Comparison of ENCODE assay signal across 17 cellular contexts in the genomic region with DNA sequence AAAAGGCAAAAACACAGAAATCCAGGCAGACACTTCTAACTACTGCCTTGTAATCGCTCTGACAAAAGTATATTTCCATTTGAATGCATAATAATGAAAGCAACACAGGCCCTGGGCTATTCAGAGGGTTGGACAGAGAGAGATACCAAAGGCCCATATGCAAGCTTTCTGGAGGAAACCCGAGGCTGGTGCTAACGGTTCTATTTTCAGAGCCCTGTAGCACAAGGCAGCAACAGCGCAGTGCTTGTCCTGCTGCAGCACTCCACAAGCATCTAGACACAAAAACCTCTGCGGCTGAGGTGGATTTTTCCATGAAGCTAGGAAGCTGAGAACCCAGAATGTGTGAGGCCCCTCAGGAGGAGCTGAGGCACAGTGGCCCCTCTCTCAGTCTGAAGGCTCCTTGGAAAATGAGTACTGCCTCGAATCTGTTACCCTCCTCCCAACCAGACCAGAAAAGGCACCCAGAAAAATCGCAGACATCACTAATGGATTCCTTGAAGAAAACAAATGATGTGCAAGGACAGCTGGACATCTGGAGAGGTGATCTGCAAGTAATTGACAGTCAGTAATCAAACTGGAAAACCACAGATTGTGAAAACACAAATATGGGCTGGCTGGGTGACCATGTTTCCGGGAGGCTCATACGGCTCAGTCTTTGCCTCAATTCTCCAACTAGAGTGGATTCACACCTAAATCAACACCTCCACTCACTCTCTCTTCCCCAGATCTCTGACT. TPM values are rescaled to one million over a fixed set of nuclear protein-coding genes. Genes with fewer than 3 reads are reported as not detected.
DNase-seq lines count a peak whose midpoint lies in the region; ATAC-seq, FAIRE-seq and TF ChIP-seq lines count a peak whose summit lies in the region.
"Had no signal": no experiment of that assay in that cellular context is flagged by ENCODE, and none has a peak within 500 bp of the region (broad histone marks: within the 10 kb centered on the region; RNA-seq: fewer than 3 reads in every experiment).

No MANE protein-coding gene starts in this region.

- peak overlapping the region; percentile 51 for H2AFZ ChIP-seq in K562 (ENCODE audit: low read depth, low read length)

- H4K20me1 ChIP-seq in K562 (replicated peaks; ENCODE audit: control insufficient read depth, insufficient read depth, low read length) = no peaks in the 10 kb centered on the region

- H3K4me3 ChIP-seq in K562 (no peak overlapping the region), left ventricle myocardium inferior (no peak overlapping the region), adrenal gland (no peak overlapping the region)
- H3K4me3 ChIP-seq: pancreas had no signal

- H3K27ac ChIP-seq in K562 (ENCODE audit: extremely low read depth, low read depth, low read length) (peak overlapping the region; percentile 7; the same call in 1 of the 3 replicates), left ventricle myocardium inferior (replicated peaks) (peak overlapping the region; percentile 65), adrenal gland (no peak overlapping the region)
- H3K27ac ChIP-seq: pancreas had no signal

- TF ChIP-seq EP300 in K562 (IDR thresholded peaks at IDR 0.05; ENCODE audit: low read length) = no peak

- TF ChIP-seq POLR2A in K562 (conservative IDR thresholded peaks at IDR 0.05) (no peak), adrenal gland (IDR thresholded peaks at IDR 0.05) (no peak)

- POLR2A ChIA-PET in K562 (lab: Yijun Ruan, JAX) = interaction anchor here (0.6 to 1.3 kb wide), 3 partner anchors 12 to 133 kb away, joined by 3 read pairs; no protein-coding TSS in a partner anchor

- no peak for FAIRE-seq in K562 (lab: Jason Lieb, UNC)
- FAIRE-seq: endometrium, pancreas had no signal

- intact Hi-C loops in K562 (cut with micrococcal nuclease) = no loop called here
- intact Hi-C loops in left ventricle myocardium inferior (cut with micrococcal nuclease) = no loop called here
- intact Hi-C loops in adrenal gland (cut with DNase I) = no loop called here

- H3K9ac ChIP-seq in K562 (ENCODE audit: insufficient read depth in 1 of 2, low read depth in 2 of 2, low read length in 2 of 2) = peak overlapping the region; percentile 3 to 32; a peak in 2 of 4 replicates

- H3K4me1 ChIP-seq in K562 (replicated peaks in 1 of 2; ENCODE audit: control insufficient read depth in 2 of 2, insufficient read depth in 2 of 2, low read length in 2 of 2) (peaks cover 3 to 34% of the 10 kb centered on the region in 2 experiments), left ventricle myocardium inferior (peaks cover 42% of the 10 kb centered on the region), adrenal gland (replicated peaks in 1 of 2) (peaks cover 0 to 10% of the 10 kb centered on the region in 2 donors)

- no peaks in the 10 kb centered on the region for H3K9me1 ChIP-seq in K562 (ENCODE audit: control insufficient read depth, insufficient read depth, low read length)

- in situ Hi-C loops in G401 (cut with HindIII; ENCODE audit: low sequenced_read_pairs) = no loop called here
- in situ Hi-C loops in K562 (cut with MboI) = no loop called here

- H3K27me3 ChIP-seq in K562 (ENCODE audit: control insufficient read depth in 2 of 2, insufficient read depth in 2 of 2, low read length in 2 of 2) (no peaks in the 10 kb centered on the region), left ventricle myocardium inferior (ENCODE audit: low read depth) (no peaks in the 10 kb centered on the region), adrenal gland (no peaks in the 10 kb centered on the region)
- H3K27me3 ChIP-seq: pancreas had no signal

- 28% methylated on average over 9 of the region's 9 CpGs for WGBS in K562 (ENCODE audit: insufficient coverage, low coverage, missing lambda C conversion rate)
- WGBS in adrenal gland, 4 donors = 64 to 84% (median 78%) methylated on average over 9 of the region's 9 CpGs

- H3K9me3 ChIP-seq in K562 (replicated peaks; ENCODE audit: control insufficient read depth, insufficient read depth, low read depth, low read length) = no peaks in the 10 kb centered on the region
- no peaks in the 10 kb centered on the region for H3K9me3 ChIP-seq in left ventricle myocardium inferior (replicated peaks)
- no peaks in the 10 kb centered on the region for H3K9me3 ChIP-seq in adrenal gland (replicated peaks in 1 of 3)
- H3K9me3 ChIP-seq: pancreas had no signal

- peak overlapping the region; percentile 14; the same call in 1 of the 2 replicates for H3K4me2 ChIP-seq in K562 (ENCODE audit: insufficient read depth, low read length)

- CTCF ChIA-PET in K562 (lab: Yijun Ruan, JAX; ENCODE audit: low intra/inter-chr PET ratio) = no interaction called here

- H3K79me2 ChIP-seq in K562 (ENCODE audit: control insufficient read depth, insufficient read depth, low read length) = no peaks in the 10 kb centered on the region; the same call in 2 of the 3 replicates

- ATAC-seq in K562 (peak; percentile 48), HG03045 (IDR thresholded peaks at IDR 0.05; ENCODE audit: unreplicated experiment) (no peak)
- ATAC-seq: activated T-cell treated with anti-CD3 and anti-CD28 coated beads, Interleukin-2, amount 50 U/mL, for 4 hours; Panc1; pancreas had no signal

- no TSS peak for BruUV-seq in K562 (replicated peaks; lab: Mats Ljungman, UMichigan)

- TF ChIP-seq CTCF in K562 (IDR thresholded peaks at IDR 0.05 in 2 of 3, conservative IDR thresholded peaks at IDR 0.05 in 1 of 3; ENCODE audit: insufficient read depth in 2 of 3, low read depth in 1 of 3, low read length in 3 of 3) = no peak
- no peak for TF ChIP-seq CTCF in left ventricle myocardium inferior (IDR thresholded peaks at IDR 0.05; ENCODE audit: borderline replicate concordance)
- no peak for TF ChIP-seq CTCF in adrenal gland (IDR thresholded peaks at IDR 0.05)

- H3K36me3 ChIP-seq in K562 (ENCODE audit: control insufficient read depth, insufficient read depth, low read length) (no peaks in the 10 kb centered on the region; the same call in 2 of the 3 replicates), left ventricle myocardium inferior (no peaks in the 10 kb centered on the region), adrenal gland (replicated peaks in 1 of 2) (no peaks in the 10 kb centered on the region)
- H3K36me3 ChIP-seq: pancreas had no signal

- DNase-seq in G401 (ENCODE audit: low spot score) = peak; percentile 58
- DNase-seq in K562 (ENCODE audit: extremely low read depth in 1 of 4, low spot score in 3 of 4) = peak in 1 of 4 experiments; percentile 27
- no peak for DNase-seq in left ventricle myocardium inferior
- DNase-seq in pons (ENCODE audit: low spot score) = peak; percentile 86
- no peak for DNase-seq in central memory CD4-positive, alpha-beta T cell
- DNase-seq in stimulated activated CD8-positive, alpha-beta memory T cell treated with anti-CD3 and anti-CD28 coated beads, Interleukin-4, amount 100 ng/mL, for 48 hours = no peak
- no peak for DNase-seq in adrenal gland
- DNase-seq: activated CD4-positive, alpha-beta T cell treated with anti-CD3 and anti-CD28 coated beads for 4 hours; activated T-cell treated with anti-CD3 and anti-CD28 coated beads, Interleukin-2, amount 50 U/mL, for 4 hours; AML-193; NCI-H1105 treated with DMSO at 0.1 percent for 48 hours; NCI-H345; pancreas; T-helper 2 cell had no signal

- TF ChIP-seq RAD21 in K562 (CRISPR knock-in tag; conservative IDR thresholded peaks at IDR 0.05 in 1 of 2, IDR thresholded peaks at IDR 0.05 in 1 of 2) = peak; percentile 12 to 15; a peak in 2 of 4 replicates

TF ChIP-seq in K562, 482 proteins besides CTCF, POLR2A, EP300 and RAD21 (continues in another document):
- TF ChIP-seq ZEB2 (IDR thresholded peaks at IDR 0.05) = 0 out of 2 replicates have a peak, but pooled peaks have one; percentile 25
- TF ChIP-seq, protein P1, sequence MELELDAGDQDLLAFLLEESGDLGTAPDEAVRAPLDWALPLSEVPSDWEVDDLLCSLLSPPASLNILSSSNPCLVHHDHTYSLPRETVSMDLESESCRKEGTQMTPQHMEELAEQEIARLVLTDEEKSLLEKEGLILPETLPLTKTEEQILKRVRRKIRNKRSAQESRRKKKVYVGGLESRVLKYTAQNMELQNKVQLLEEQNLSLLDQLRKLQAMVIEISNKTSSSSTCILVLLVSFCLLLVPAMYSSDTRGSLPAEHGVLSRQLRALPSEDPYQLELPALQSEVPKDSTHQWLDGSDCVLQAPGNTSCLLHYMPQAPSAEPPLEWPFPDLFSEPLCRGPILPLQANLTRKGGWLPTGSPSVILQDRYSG (tag; conservative IDR thresholded peaks at IDR 0.05; ENCODE audit: low read depth) = no peak
- no peak for TF ChIP-seq NR4A1 (CRISPR knock-in tag; IDR thresholded peaks at IDR 0.05)
- no peak for TF ChIP-seq NR4A1 (tag; IDR thresholded peaks at IDR 0.05)
- TF ChIP-seq ZNF197 (CRISPR knock-in tag; IDR thresholded peaks at IDR 0.05; ENCODE audit: low read depth) = no peak
- TF ChIP-seq NFE2L1 (tag; IDR thresholded peaks at IDR 0.05; ENCODE audit: borderline replicate concordance, low read depth) = no peak
- TF ChIP-seq ZBTB17 (CRISPR knock-in tag; IDR thresholded peaks at IDR 0.05) = peak; percentile 98
- no peak for TF ChIP-seq ZNF586 (CRISPR knock-in tag; conservative IDR thresholded peaks at IDR 0.05)

RNA-seq across cellular contexts. Expression of a gene that starts 54.0 kb away (rescaled TPM):
- total RNA-seq in G401 (2014; rRNA removed; shearing (Covaris generic)) = 0.31 and 1.0 TPM in 2 replicates
- 26.9 and 36.6 TPM in 2 replicates for total RNA-seq in K562 (2011; cell fraction: chromatin; rRNA removed; ENCODE audit: low replicate concordance)
- total RNA-seq in K562 (2011; cell fraction: nucleolus; rRNA removed) = 22.2 TPM in 2 replicates
- total RNA-seq in K562 (2011; cell fraction: nucleoplasm; rRNA removed) = 33.3 and 42.1 TPM in 2 replicates
- total RNA-seq in K562 (2014; rRNA removed) (18.8 and 19.1 TPM in 2 replicates), K562 (2014; rRNA removed; fragmentation: Illumina TruSeq; extraction: Trizol) (19.2 and 23.0 TPM in 2 replicates), K562 (2015; rRNA removed; fragmentation: Illumina TruSeq; extraction: Trizol) (11.3 and 11.6 TPM in 2 replicates), K562 (2021) (23.2 and 29.1 TPM in 2 replicates), left ventricle myocardium inferior (4.3 TPM), adrenal gland (10 to 100 TPM in 3 of 8 donors, 1 to 10 TPM in 5; 2.6 to 12.6 (median 8.5) TPM)
- polyA plus RNA-seq in K562 (2011; rRNA removed) (7.4 and 9.3 TPM in 2 replicates), K562 (2014; fragmentation: Illumina TruSeq; extraction: Trizol) (29.3 and 32.1 TPM in 2 replicates), K562 (2014; fragmentation: Nextera tagmentation; extraction: Ambion mirVana) (10 to 100 TPM; 12.1 to 22.4 TPM), K562 (2014; rRNA removed) (15.8 and 18.5 TPM in 2 replicates), adrenal gland (10 to 100 TPM in 1 of 3 donors, 1 to 10 TPM in 2; 5.4 to 12.9 (median 8.2) TPM)
- polyA plus RNA-seq in K562 (2011; cell fraction: cytosol; rRNA removed) = 8.1 and 8.2 TPM in 2 replicates
- polyA plus RNA-seq in K562 (2011; cell fraction: nucleus; rRNA removed) = 36.5 and 59.0 TPM in 2 replicates
- polyA plus RNA-seq in K562 (2012) = 16.0 and 73.3 TPM in 2 replicates
- 9.9 and 12.4 TPM in 2 replicates for polyA minus RNA-seq in K562 (2011; rRNA and poly(A)+ RNA removed)
- polyA minus RNA-seq in K562 (2011; cell fraction: cytosol; rRNA and poly(A)+ RNA removed) = 8.8 and 9.0 TPM in 2 replicates
- 21.8 and 22.5 TPM in 2 replicates for polyA minus RNA-seq in K562 (2011; cell fraction: nucleus; rRNA and poly(A)+ RNA removed)

Comparison
In these comparisons a context has a peak if more than half of its experiments do, and no peak if none do; other contexts are left out.
1. DNase-seq: peak in G401 (single experiment) and pons (single experiment); none in left ventricle myocardium inferior (single experiment), central memory CD4-positive, alpha-beta T cell (single experiment), stimulated activated CD8-positive, alpha-beta memory T cell treated with anti-CD3 and anti-CD28 coated beads, Interleukin-4, amount 100 ng/mL, for 48 hours (single experiment) and adrenal gland (0 of 7).
2. H3K27ac ChIP-seq: peak in K562 (single experiment) and left ventricle myocardium inferior (single experiment); none in adrenal gland (0 of 5).